ENCODE assay signal across 22 cellular contexts in the genomic region with DNA sequence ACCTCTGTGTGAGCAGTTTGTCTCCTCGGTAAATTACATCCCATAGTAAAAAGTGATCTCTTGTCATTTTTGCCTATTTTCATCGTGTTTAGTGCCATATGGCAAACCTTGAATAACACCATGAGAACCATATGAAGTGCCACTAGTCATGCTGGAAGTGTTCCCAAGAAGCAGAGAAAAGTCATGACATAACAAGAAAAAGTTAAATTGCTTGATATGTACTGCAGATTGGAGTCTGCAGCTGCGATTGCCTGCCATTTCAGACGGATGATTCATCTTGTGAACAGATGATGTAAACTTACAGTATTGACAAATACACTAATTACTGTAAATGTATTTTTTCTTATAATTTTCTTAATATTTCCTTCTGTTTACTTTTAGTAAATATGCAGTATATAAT.
DNase-seq lines count a peak whose midpoint lies in the region; TF ChIP-seq lines count a peak whose summit lies in the region.
"Had no signal": no experiment of that assay in that cellular context is flagged by ENCODE, and none has a peak within 500 bp of the region (broad histone marks: within the 10 kb centered on the region; RNA-seq: fewer than 3 reads in every experiment).

No MANE protein-coding gene starts in this region.

- DNase-seq in NCI-H2171 treated with DMSO at 0.1 percent for 48 hours (lab: John Stamatoyannopoulos, UW) (peak; percentile 56), NCI-H2171 (lab: John Stamatoyannopoulos, UW) (no peak), NCI-H446 treated with DMSO at 0.1 percent for 48 hours (lab: John Stamatoyannopoulos, UW) (peak; percentile 66), epithelial cell of esophagus (ENCODE audit: low read depth) (peak; percentile 61), trophoblast cell (peak; percentile 48 to 66), coronary artery (ENCODE audit: low spot score) (no peak), ascending aorta (ENCODE audit: low spot score in 2 of 2) (no peak)
- DNase-seq: 8988T; ACHN; AML-193; BE2C; Calu3; CD4-positive, alpha-beta memory T cell; COR-L47; DMS53; DMS79 treated with DMSO at 0.1 percent for 48 hours; GF-D8; GOT3; HFFc6 had no signal

- no peak overlapping the region for H2BK12ac ChIP-seq in trophoblast cell (ENCODE audit: low read length)

- TF ChIP-seq CTCF in epithelial cell of esophagus (IDR thresholded peaks at IDR 0.05; ENCODE audit: insufficient read depth, low read depth, low read length, missing control alignments): no peak
- TF ChIP-seq CTCF in coronary artery (IDR thresholded peaks at IDR 0.05): no peak
- TF ChIP-seq CTCF in ascending aorta (IDR thresholded peaks at IDR 0.05): no peak

- H3K9me3 ChIP-seq in trophoblast cell (ENCODE audit: insufficient read depth, low read depth, low read length) (peaks cover 3% of the 10 kb centered on the region), ascending aorta (no peaks in the 10 kb centered on the region)
- H3K9me3 ChIP-seq: A549, BE2C, HAP-1 had no signal

- H3K14ac ChIP-seq in trophoblast cell (ENCODE audit: low read length): no peak overlapping the region

- H3K79me2 ChIP-seq in trophoblast cell (ENCODE audit: control insufficient read depth, insufficient read depth, low read length, poor library complexity): no peaks in the 10 kb centered on the region

- no peak overlapping the region for H2BK5ac ChIP-seq in trophoblast cell (ENCODE audit: low read depth, low read length, poor library complexity)

- H4K12ac ChIP-seq in trophoblast cell (ENCODE audit: low read depth, low read length): no peak overlapping the region

- no peaks in the 10 kb centered on the region for H3K27me3 ChIP-seq in trophoblast cell (ENCODE audit: insufficient read depth, low read length)
- no peaks in the 10 kb centered on the region for H3K27me3 ChIP-seq in ascending aorta
- H3K27me3 ChIP-seq: BE2C; BLaER1 treated with 17β-estradiol and CSF1 and Interleukin-3, amounts not matched to agents 10 nM and 100 nM had no signal

- H3K4me1 ChIP-seq in trophoblast cell (ENCODE audit: control insufficient read depth in 1 of 2, insufficient read depth in 2 of 2, low read length in 2 of 2) (no peaks in the 10 kb centered on the region), ascending aorta (no peaks in the 10 kb centered on the region)
- H3K4me1 ChIP-seq: A549, BE2C, HAP-1 had no signal

- H3K36me3 ChIP-seq in trophoblast cell (ENCODE audit: control insufficient read depth in 1 of 2, insufficient read depth in 2 of 2, low read length in 2 of 2) (no peaks in the 10 kb centered on the region), ascending aorta (no peaks in the 10 kb centered on the region)
- H3K36me3 ChIP-seq: BE2C; BLaER1 treated with 17β-estradiol and CSF1 and Interleukin-3, amounts not matched to agents 10 nM and 100 nM; HAP-1 had no signal

- no peak overlapping the region for H2AFZ ChIP-seq in trophoblast cell (ENCODE audit: insufficient read depth, low read length, poor library complexity)

- no peak overlapping the region for H4K91ac ChIP-seq in trophoblast cell (ENCODE audit: low read depth, low read length)

- no peak overlapping the region for H2BK120ac ChIP-seq in trophoblast cell (ENCODE audit: insufficient read depth, low read length, poor library complexity)

- intact Hi-C loops in ascending aorta (cut with DNase I): no loop called here

- no peak overlapping the region for H3K27ac ChIP-seq in trophoblast cell (ENCODE audit: low read depth, low read length)
- no peak overlapping the region for H3K27ac ChIP-seq in coronary artery
- no peak overlapping the region for H3K27ac ChIP-seq in ascending aorta
- H3K27ac ChIP-seq: A549; BLaER1 treated with 17β-estradiol and CSF1 and Interleukin-3, amounts not matched to agents 10 nM and 100 nM had no signal

- H3K23ac ChIP-seq in trophoblast cell (ENCODE audit: low read length): no peak overlapping the region

- H3K4ac ChIP-seq in trophoblast cell (ENCODE audit: low read depth, low read length): no peak overlapping the region

- no peak overlapping the region for H2AK5ac ChIP-seq in trophoblast cell (ENCODE audit: low read length)

- no peak overlapping the region for H3K18ac ChIP-seq in trophoblast cell (ENCODE audit: low read length)

- no peak overlapping the region for H3K9ac ChIP-seq in trophoblast cell (ENCODE audit: low read length)
- H3K9ac ChIP-seq: BLaER1 treated with 17β-estradiol and CSF1 and Interleukin-3, amounts not matched to agents 10 nM and 100 nM had no signal

- no peak overlapping the region for H3K4me3 ChIP-seq in epithelial cell of esophagus (ENCODE audit: low read length)
- no peak overlapping the region for H3K4me3 ChIP-seq in trophoblast cell (ENCODE audit: low read depth, low read length)
- H3K4me3 ChIP-seq in coronary artery: no peak overlapping the region
- H3K4me3 ChIP-seq in ascending aorta: no peak overlapping the region
- H3K4me3 ChIP-seq: A549; BLaER1 treated with 17β-estradiol and CSF1 and Interleukin-3, amounts not matched to agents 10 nM and 100 nM; HAP-1 had no signal

- WGBS in trophoblast cell (ENCODE audit: extremely low coverage, insufficient coverage, insufficient read length): no CpG with 5 or more reads among the region's 4 CpGs

- no peak overlapping the region for H4K8ac ChIP-seq in trophoblast cell (ENCODE audit: low read depth, low read length)

- H3K79me1 ChIP-seq in trophoblast cell (ENCODE audit: low read length): peaks cover 2% of the 10 kb centered on the region

- H3K4me2 ChIP-seq in trophoblast cell (ENCODE audit: low read length): no peak overlapping the region
- H3K4me2 ChIP-seq: A549; BLaER1 treated with 17β-estradiol and CSF1 and Interleukin-3, amounts not matched to agents 10 nM and 100 nM had no signal

Comparison
In these comparisons a context has a peak if more than half of its experiments do, and no peak if none do; other contexts are left out.
1. DNase-seq: peak in NCI-H2171 treated with DMSO at 0.1 percent for 48 hours (single experiment), NCI-H446 treated with DMSO at 0.1 percent for 48 hours (single experiment), epithelial cell of esophagus (single experiment) and trophoblast cell (2 of 2); none in NCI-H2171 (single experiment), coronary artery (single experiment) and ascending aorta (0 of 2).